Comparison of ENCODE assay signal across 1 cellular context in the genomic region with DNA sequence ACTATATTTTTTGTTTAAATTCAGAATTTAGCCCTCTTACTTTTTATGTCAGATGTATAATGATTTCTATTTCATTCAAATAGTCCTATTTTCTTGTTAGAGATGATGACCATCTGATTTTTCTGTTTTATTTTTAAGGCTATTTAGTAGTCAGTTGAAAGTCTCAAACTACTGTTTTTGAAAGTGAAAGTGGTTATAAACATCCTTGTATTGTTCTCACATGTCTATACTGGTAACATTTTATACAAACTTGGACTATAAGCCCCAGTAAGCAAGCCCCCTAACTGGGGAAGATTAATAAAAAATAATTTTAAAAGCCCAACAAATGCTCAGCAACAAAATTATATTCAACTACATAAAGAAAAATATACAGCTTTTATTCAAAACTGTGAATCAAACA.
TF ChIP-seq lines count a peak whose summit lies in the region.

No MANE protein-coding gene starts in this region.

TF ChIP-seq in K562, 482 proteins besides CTCF, POLR2A, EP300 and RAD21 (continued from another document):
- TF ChIP-seq, protein P1, sequence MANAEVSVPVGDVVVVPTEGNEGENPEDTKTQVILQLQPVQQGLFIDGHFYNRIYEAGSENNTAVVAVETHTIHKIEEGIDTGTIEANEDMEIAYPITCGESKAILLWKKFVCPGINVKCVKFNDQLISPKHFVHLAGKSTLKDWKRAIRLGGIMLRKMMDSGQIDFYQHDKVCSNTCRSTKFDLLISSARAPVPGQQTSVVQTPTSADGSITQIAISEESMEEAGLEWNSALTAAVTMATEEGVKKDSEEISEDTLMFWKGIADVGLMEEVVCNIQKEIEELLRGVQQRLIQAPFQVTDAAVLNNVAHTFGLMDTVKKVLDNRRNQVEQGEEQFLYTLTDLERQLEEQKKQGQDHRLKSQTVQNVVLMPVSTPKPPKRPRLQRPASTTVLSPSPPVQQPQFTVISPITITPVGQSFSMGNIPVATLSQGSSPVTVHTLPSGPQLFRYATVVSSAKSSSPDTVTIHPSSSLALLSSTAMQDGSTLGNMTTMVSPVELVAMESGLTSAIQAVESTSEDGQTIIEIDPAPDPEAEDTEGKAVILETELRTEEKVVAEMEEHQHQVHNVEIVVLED (CRISPR knock-in tag; IDR thresholded peaks at IDR 0.05), result no peak
